ENCODE assay signal across 28 cellular contexts in the genomic region with DNA sequence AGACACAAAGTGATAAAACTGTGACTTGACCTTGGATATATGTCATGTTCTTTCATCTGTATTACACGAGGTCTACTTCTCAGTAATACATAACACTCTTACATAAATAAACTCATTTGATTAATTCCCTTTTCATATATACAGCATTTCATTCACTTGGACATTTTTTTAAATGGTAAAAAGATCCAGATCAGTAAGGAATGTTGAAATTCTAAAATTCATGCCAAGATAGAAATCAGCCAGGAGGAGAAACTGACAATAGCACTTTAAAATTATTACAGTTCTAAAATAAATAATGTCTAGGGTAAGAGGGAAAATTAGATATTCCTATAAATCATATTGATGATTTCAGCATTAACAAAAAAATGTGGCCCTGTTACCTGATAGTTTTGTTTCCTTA.
"Had no signal": no experiment of that assay in that cellular context is flagged by ENCODE, and none has a peak within 500 bp of the region (broad histone marks: within the 10 kb centered on the region; RNA-seq: fewer than 3 reads in every experiment).

No MANE protein-coding gene starts in this region.

- ATAC-seq: stimulated activated effector memory CD8-positive, alpha-beta T cell treated with anti-CD3 and anti-CD28 coated beads, Interleukin-12 subunit alpha, Interleukin-12 subunit beta, amount 100 ng/mL, for 72 hours; stimulated activated memory B cell treated with anti-CD40 and anti-IgM and Interleukin-4, amounts not matched to agents 10 μg/mL and 1 μg/mL and 100 μg/mL, for 72 hours; stimulated activated naive B cell treated with anti-CD40 and anti-IgM and Interleukin-4, amounts not matched to agents 10 μg/mL and 1 μg/mL and 100 μg/mL, for 72 hours; stimulated activated naive CD8-positive, alpha-beta T cell treated with anti-CD3 and anti-CD28 coated beads, Interleukin-15, amount 100 ng/mL, for 72 hours; stimulated activated naive CD8-positive, alpha-beta T cell treated with anti-CD3 and anti-CD28 coated beads, Interleukin-15, Interleukin-2, amounts not matched to agents 100 U/mL and 50 U/mL, for 24 hours; upper lobe of right lung had no signal

- H3K36me3 Mint-ChIP-seq: stimulated activated effector memory CD8-positive, alpha-beta T cell treated with anti-CD3 and anti-CD28 coated beads, Interleukin-12 subunit alpha, Interleukin-12 subunit beta, amount 100 ng/mL, for 72 hours; stimulated activated memory B cell treated with anti-CD40 and anti-IgM and Interleukin-4, amounts not matched to agents 10 μg/mL and 1 μg/mL and 100 μg/mL, for 72 hours; type B pancreatic cell had no signal

- H3K4me3 ChIP-seq: stomach, suprapubic skin, testis, thoracic aorta, thyroid gland, tibial artery, tibial nerve, transverse colon, upper lobe of left lung, upper lobe of right lung, uterus, vagina had no signal

- H3K36me3 ChIP-seq: stomach, suprapubic skin, thoracic aorta, thyroid gland, tibial artery, tibial nerve, transverse colon, upper lobe of left lung, upper lobe of right lung, uterus had no signal

- H3K4me1 ChIP-seq: suprapubic skin, testis, tibial artery, uterus, vagina had no signal

- H3K4me1 Mint-ChIP-seq: stimulated activated effector memory CD8-positive, alpha-beta T cell treated with anti-CD3 and anti-CD28 coated beads, Interleukin-12 subunit alpha, Interleukin-12 subunit beta, amount 100 ng/mL, for 72 hours; stimulated activated memory B cell treated with anti-CD40 and anti-IgM and Interleukin-4, amounts not matched to agents 10 μg/mL and 1 μg/mL and 100 μg/mL, for 72 hours had no signal

- DNase-seq: stimulated activated CD4-positive, alpha-beta T cell treated with anti-CD3 and anti-CD28 coated beads, Interleukin-2, amount 100 ng/mL, for 48 hours; stimulated activated CD4-positive, alpha-beta T cell treated with anti-CD3 and anti-CD28 coated beads, Interleukin-4, amount 100 ng/mL, for 1 hour; stimulated activated CD4-positive, alpha-beta T cell treated with anti-CD3 and anti-CD28 coated beads, Interleukin-4, amount 100 ng/mL, for 24 hours; stimulated activated CD4-positive, alpha-beta T cell treated with anti-CD3 and anti-CD28 coated beads, Interleukin-4, amount 100 ng/mL, for 4 hours; stimulated activated CD8-positive, alpha-beta memory T cell treated with anti-CD3 and anti-CD28 coated beads, Interleukin-4, amount 100 ng/mL, for 48 hours; stimulated activated naive B cell treated with anti-CD40 and anti-IgM and Interleukin-4, amounts not matched to agents 10 μg/mL and 1 μg/mL and 100 μg/mL, for 72 hours; stimulated activated naive CD4-positive, alpha-beta T cell; stimulated activated naive CD4-positive, alpha-beta T cell treated with Interleukin-2 at 50 U/mL for 16 hours; stimulated activated naive CD8-positive, alpha-beta T cell treated with anti-CD3 and anti-CD28 coated beads, Interleukin-15, amount 100 ng/mL, for 72 hours; stimulated activated naive CD8-positive, alpha-beta T cell treated with anti-CD3 and anti-CD28 coated beads, Interleukin-15, Interleukin-2, amounts not matched to agents 100 U/mL and 50 U/mL, for 24 hours; stomach; substantia nigra; testis; thyroid gland; tibial artery; transverse colon; trophoblast cell; upper lobe of right lung; uterus had no signal

- H3K27me3 Mint-ChIP-seq: stimulated activated memory B cell treated with anti-CD40 and anti-IgM and Interleukin-4, amounts not matched to agents 10 μg/mL and 1 μg/mL and 100 μg/mL, for 72 hours; stimulated activated naive B cell treated with anti-CD40 and anti-IgM and Interleukin-4, amounts not matched to agents 10 μg/mL and 1 μg/mL and 100 μg/mL, for 72 hours; stimulated activated naive CD8-positive, alpha-beta T cell treated with anti-CD3 and anti-CD28 coated beads, Interleukin-15, amount 100 ng/mL, for 72 hours; stimulated activated naive CD8-positive, alpha-beta T cell treated with anti-CD3 and anti-CD28 coated beads, Interleukin-15, Interleukin-2, amounts not matched to agents 100 ng/mL and 50 ng/mL, for 24 hours had no signal

- H3K27me3 ChIP-seq: stomach, suprapubic skin, testis, thyroid gland, tibial artery, tibial nerve, transverse colon, upper lobe of left lung, upper lobe of right lung, uterus, vagina had no signal

- H3K27ac Mint-ChIP-seq: stimulated activated effector memory CD8-positive, alpha-beta T cell treated with anti-CD3 and anti-CD28 coated beads, Interleukin-12 subunit alpha, Interleukin-12 subunit beta, amount 100 ng/mL, for 72 hours; stimulated activated memory B cell treated with anti-CD40 and anti-IgM and Interleukin-4, amounts not matched to agents 10 μg/mL and 1 μg/mL and 100 μg/mL, for 72 hours; stimulated activated naive B cell treated with anti-CD40 and anti-IgM and Interleukin-4, amounts not matched to agents 10 μg/mL and 1 μg/mL and 100 μg/mL, for 72 hours; stimulated activated naive CD8-positive, alpha-beta T cell treated with anti-CD3 and anti-CD28 coated beads, Interleukin-15, amount 100 ng/mL, for 72 hours; stimulated activated naive CD8-positive, alpha-beta T cell treated with anti-CD3 and anti-CD28 coated beads, Interleukin-15, Interleukin-2, amounts not matched to agents 100 ng/mL and 50 ng/mL, for 24 hours; type B pancreatic cell had no signal

- H3K4me3 Mint-ChIP-seq: stimulated activated effector memory CD8-positive, alpha-beta T cell treated with anti-CD3 and anti-CD28 coated beads, Interleukin-12 subunit alpha, Interleukin-12 subunit beta, amount 100 ng/mL, for 72 hours; stimulated activated memory B cell treated with anti-CD40 and anti-IgM and Interleukin-4, amounts not matched to agents 10 μg/mL and 1 μg/mL and 100 μg/mL, for 72 hours; stimulated activated naive B cell treated with anti-CD40 and anti-IgM and Interleukin-4, amounts not matched to agents 10 μg/mL and 1 μg/mL and 100 μg/mL, for 72 hours; stimulated activated naive CD8-positive, alpha-beta T cell treated with anti-CD3 and anti-CD28 coated beads, Interleukin-15, amount 100 ng/mL, for 72 hours; stimulated activated naive CD8-positive, alpha-beta T cell treated with anti-CD3 and anti-CD28 coated beads, Interleukin-15, Interleukin-2, amounts not matched to agents 100 ng/mL and 50 ng/mL, for 24 hours; type B pancreatic cell had no signal

- H3K27ac ChIP-seq: stomach, suprapubic skin, testis, thoracic aorta, thyroid gland, tibial artery, tibial nerve, transverse colon, upper lobe of left lung, upper lobe of right lung, uterus, vagina had no signal

- H3K9me3 Mint-ChIP-seq: stimulated activated effector memory CD8-positive, alpha-beta T cell treated with anti-CD3 and anti-CD28 coated beads, Interleukin-12 subunit alpha, Interleukin-12 subunit beta, amount 100 ng/mL, for 72 hours; stimulated activated memory B cell treated with anti-CD40 and anti-IgM and Interleukin-4, amounts not matched to agents 10 μg/mL and 1 μg/mL and 100 μg/mL, for 72 hours; stimulated activated naive B cell treated with anti-CD40 and anti-IgM and Interleukin-4, amounts not matched to agents 10 μg/mL and 1 μg/mL and 100 μg/mL, for 72 hours; stimulated activated naive CD8-positive, alpha-beta T cell treated with anti-CD3 and anti-CD28 coated beads, Interleukin-15, amount 100 ng/mL, for 72 hours; stimulated activated naive CD8-positive, alpha-beta T cell treated with anti-CD3 and anti-CD28 coated beads, Interleukin-15, Interleukin-2, amounts not matched to agents 100 ng/mL and 50 ng/mL, for 24 hours; type B pancreatic cell had no signal

- H3K9me3 ChIP-seq: stomach, suprapubic skin, testis, thoracic aorta, thyroid gland, tibial artery, tibial nerve, transverse colon, upper lobe of left lung, upper lobe of right lung, uterus, vagina had no signal
